Comparison of ENCODE assay signal across 13 cellular contexts in the genomic region with DNA sequence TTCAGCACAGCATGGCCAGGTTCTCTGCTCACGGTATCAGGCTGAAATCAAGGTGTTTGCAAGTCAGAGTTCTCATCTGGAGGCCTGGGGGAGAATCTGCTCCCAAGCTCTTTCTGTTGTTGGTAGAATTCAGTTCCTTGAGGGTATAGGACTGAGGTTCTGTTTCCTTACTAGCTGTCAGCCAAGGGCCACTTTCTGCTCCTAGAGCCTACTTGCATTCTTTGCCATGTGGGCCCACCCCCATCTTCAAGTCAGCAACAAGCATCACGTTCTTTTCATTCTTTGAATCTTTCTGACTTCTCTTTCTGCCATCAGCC. TPM values are rescaled to one million over a fixed set of nuclear protein-coding genes. Genes with fewer than 3 reads are reported as not detected.
DNase-seq lines count a peak whose midpoint lies in the region; ATAC-seq and TF ChIP-seq lines count a peak whose summit lies in the region.
"Had no signal": no experiment of that assay in that cellular context is flagged by ENCODE, and none has a peak within 500 bp of the region (broad histone marks: within the 10 kb centered on the region; RNA-seq: fewer than 3 reads in every experiment).

No MANE protein-coding gene starts in this region.

- no peak for TF ChIP-seq POLR2A in IMR-90 (IDR thresholded peaks at IDR 0.05; ENCODE audit: low read depth, low read length)

- H2BK5ac ChIP-seq in IMR-90 (ENCODE audit: low read depth, low read length, poor library complexity, severe bottlenecking) = peak overlapping the region; percentile 59

- H3K9ac ChIP-seq in IMR-90 (ENCODE audit: low read depth, low read length) = no peak overlapping the region

- 50% methylated on average over 1 of the region's 2 CpGs; no CpG with 5 or more reads in 1 of the 2 experiments for WGBS in IMR-90 (ENCODE audit: extremely low coverage in 2 of 2, insufficient read length in 1 of 2), 2 experiments

- H4K5ac ChIP-seq in IMR-90 (ENCODE audit: low read depth, low read length) = peak overlapping the region; percentile 47; the same call in 1 of the 2 replicates

- H3K4me3 ChIP-seq in CD4-positive, alpha-beta memory T cell (ENCODE audit: low read length in 2 of 2) = peak overlapping the region; percentile 1 to 46
- no peak overlapping the region for H3K4me3 ChIP-seq in IMR-90 (ENCODE audit: insufficient read depth, low read depth, low read length)
- H3K4me3 ChIP-seq: prostate gland had no signal

- ATAC-seq in IMR-90 (ENCODE audit: low read depth) = no peak
- ATAC-seq in natural killer cell treated with Interleukin-12 subunit alpha and Interleukin-12 subunit beta and Interleukin-15 and Interleukin-18, amount 100 ng/mL, for 72 hours = no peak
- ATAC-seq in GM21381 (IDR thresholded peaks at IDR 0.05; ENCODE audit: unreplicated experiment) = no peak

- peak overlapping the region; percentile 17; the same call in 1 of the 2 replicates for H2BK120ac ChIP-seq in IMR-90 (ENCODE audit: low read depth, low read length)

- intact Hi-C loops in CD4-positive, alpha-beta memory T cell (cut with micrococcal nuclease) = loop anchor here (2.0 kb wide), 1 partner anchor 378 kb away; the partner anchor contains the start of gene RAPGEF6
- intact Hi-C loops in IMR-90 (cut with micrococcal nuclease) = no loop called here

- peak overlapping the region; percentile 64 for H3K27ac ChIP-seq in CD4-positive, alpha-beta memory T cell (ENCODE audit: low read depth, low read length)
- H3K27ac ChIP-seq in IMR-90 (ENCODE audit: insufficient read depth, low read length) = peak overlapping the region; percentile 52; the same call in 1 of the 2 replicates
- H3K27ac ChIP-seq: prostate gland had no signal

- 0 out of 2 replicates have a peak overlapping the region, but pooled peaks have one; percentile 31 for H4K91ac ChIP-seq in IMR-90 (ENCODE audit: insufficient read depth, low read depth, low read length)

- peak overlapping the region; percentile 23 to 26; a peak in 3 of 4 replicates for H4K8ac ChIP-seq in IMR-90 (ENCODE audit: low read depth in 2 of 2, low read length in 2 of 2)

- H2BK20ac ChIP-seq in IMR-90 (ENCODE audit: low read depth, low read length) = 0 out of 2 replicates have a peak overlapping the region, but pooled peaks have one; percentile 33

- H2BK15ac ChIP-seq in IMR-90 (ENCODE audit: low read depth, low read length) = no peak overlapping the region

- H2AFZ ChIP-seq in IMR-90 (replicated peaks; ENCODE audit: low read length, poor library complexity) = no peak overlapping the region

- H3K18ac ChIP-seq in IMR-90 (ENCODE audit: low read depth, low read length) = peak overlapping the region; percentile 70

- peaks cover 46 to 82% (median 63%) of the 10 kb centered on the region in 4 donors for H3K4me1 Mint-ChIP-seq in CD4-positive, alpha-beta memory T cell
- H3K4me1 Mint-ChIP-seq in activated naive CD8-positive, alpha-beta T cell treated with anti-CD3 and anti-CD28 coated beads for 36 hours = peaks cover 67% of the 10 kb centered on the region
- peaks cover 51 to 61% of the 10 kb centered on the region in 2 donors for H3K4me1 Mint-ChIP-seq in natural killer cell treated with Interleukin-12 subunit alpha and Interleukin-12 subunit beta and Interleukin-15 and Interleukin-18, amount 100 ng/mL, for 72 hours (ENCODE audit: low read depth in 2 of 2)
- H3K4me1 Mint-ChIP-seq: endodermal cell had no signal

- H3K36me3 Mint-ChIP-seq in CD4-positive, alpha-beta memory T cell = peaks cover 25 to 35% of the 10 kb centered on the region in 2 donors
- peaks cover 34% of the 10 kb centered on the region for H3K36me3 Mint-ChIP-seq in activated naive CD8-positive, alpha-beta T cell treated with anti-CD3 and anti-CD28 coated beads for 36 hours
- no peaks in the 10 kb centered on the region for H3K36me3 Mint-ChIP-seq in natural killer cell treated with Interleukin-12 subunit alpha and Interleukin-12 subunit beta and Interleukin-15 and Interleukin-18, amount 100 ng/mL, for 72 hours

- 0 out of 4 replicates have a peak, but pooled peaks cover 0 to 3% of the 10 kb centered on the region in 2 experiments for H3K79me1 ChIP-seq in IMR-90 (ENCODE audit: low read depth in 1 of 2, low read length in 2 of 2)

- TF ChIP-seq CTCF in IMR-90 (conservative IDR thresholded peaks at IDR 0.05; ENCODE audit: low read depth, low read length) = no peak

- H3K23ac ChIP-seq in IMR-90 (ENCODE audit: low read depth, low read length) = no peak overlapping the region

- H3K4me2 ChIP-seq in IMR-90 (ENCODE audit: low read depth, low read length) = no peak overlapping the region

- H3K27me3 ChIP-seq in CD4-positive, alpha-beta memory T cell (ENCODE audit: insufficient read depth, low read length) = no peaks in the 10 kb centered on the region
- no peaks in the 10 kb centered on the region for H3K27me3 ChIP-seq in IMR-90 (ENCODE audit: control insufficient read depth, insufficient read depth, low read length)

- dilution Hi-C loops in IMR-90 (cut with HindIII; ENCODE audit: low sequenced_read_pairs, unreplicated experiment) = no loop called here

- peaks cover 3% of the 10 kb centered on the region for H3K36me3 ChIP-seq in CD4-positive, alpha-beta memory T cell (ENCODE audit: insufficient read depth, low read length)
- H3K36me3 ChIP-seq in IMR-90 (ENCODE audit: control insufficient read depth, insufficient read depth, low read length) = no peaks in the 10 kb centered on the region
- H3K36me3 ChIP-seq: prostate gland had no signal

- peaks cover 6% of the 10 kb centered on the region; the same call in 1 of the 2 replicates for H3K9me1 ChIP-seq in IMR-90 (ENCODE audit: insufficient read depth, low read length)

- no peak for TF ChIP-seq RAD21 in IMR-90 (IDR thresholded peaks at IDR 0.05; ENCODE audit: low read length)

- no TSS peak for BruUV-seq in IMR-90 (replicated peaks; lab: Mats Ljungman, UMichigan)

- POLR2A ChIA-PET in CD4-positive, alpha-beta memory T cell (lab: Charles Lee; ENCODE audit: partially characterized antibody) = interaction anchor here (0.9 to 20.3 kb wide), 5 partner anchors 19 to 124 kb away, joined by 3 to 1078 read pairs (median 10); partner anchors contain the start of gene CDC42SE2
- POLR2A ChIA-PET in IMR-90 (lab: Charles Lee; ENCODE audit: unreplicated experiment) = no interaction called here

- H3K9me3 Mint-ChIP-seq in CD4-positive, alpha-beta memory T cell = no peaks in the 10 kb centered on the region
- H3K9me3 Mint-ChIP-seq in activated naive CD8-positive, alpha-beta T cell treated with anti-CD3 and anti-CD28 coated beads for 36 hours = no peaks in the 10 kb centered on the region
- no peaks in the 10 kb centered on the region for H3K9me3 Mint-ChIP-seq in natural killer cell treated with Interleukin-12 subunit alpha and Interleukin-12 subunit beta and Interleukin-15 and Interleukin-18, amount 100 ng/mL, for 72 hours
- H3K9me3 Mint-ChIP-seq: endodermal cell had no signal

- CTCF ChIA-PET in CD4-positive, alpha-beta memory T cell (lab: Charles Lee; ENCODE audit: partially characterized antibody) = interaction anchor here (1.1 to 4.9 kb wide), 4 partner anchors 9 to 126 kb away, joined by 3 to 39 read pairs (median 15); partner anchors contain the start of genes CDC42SE2 and HINT1
- CTCF ChIA-PET in IMR-90 (lab: Yijun Ruan, JAX) = no interaction called here

- no peak overlapping the region for H3K14ac ChIP-seq in IMR-90 (replicated peaks; ENCODE audit: low read depth, low read length)

- H3K9me3 ChIP-seq in CD4-positive, alpha-beta memory T cell (ENCODE audit: control insufficient read depth in 1 of 2, low read length in 2 of 2) = no peaks in the 10 kb centered on the region
- no peaks in the 10 kb centered on the region for H3K9me3 ChIP-seq in IMR-90 (ENCODE audit: control insufficient read depth, insufficient read depth, low read length)
- H3K9me3 ChIP-seq: prostate gland had no signal

- no peak overlapping the region for H3K56ac ChIP-seq in IMR-90 (ENCODE audit: extremely low read depth, insufficient read depth, low read length)

- peak overlapping the region; percentile 92 to 97 (median 94) for H3K27ac Mint-ChIP-seq in CD4-positive, alpha-beta memory T cell
- H3K27ac Mint-ChIP-seq in activated naive CD8-positive, alpha-beta T cell treated with anti-CD3 and anti-CD28 coated beads for 36 hours = peak overlapping the region; percentile 87
- H3K27ac Mint-ChIP-seq in natural killer cell treated with Interleukin-12 subunit alpha and Interleukin-12 subunit beta and Interleukin-15 and Interleukin-18, amount 100 ng/mL, for 72 hours = peak overlapping the region; percentile 88 to 96
- H3K27ac Mint-ChIP-seq: endodermal cell had no signal

- H2AK5ac ChIP-seq in IMR-90 (ENCODE audit: low read depth, low read length) = no peak overlapping the region

- H3K4ac ChIP-seq in IMR-90 (ENCODE audit: low read depth, low read length) = no peak overlapping the region

- no peaks in the 10 kb centered on the region for H4K20me1 ChIP-seq in IMR-90 (ENCODE audit: insufficient read depth, low read length)

- DNase-seq in CD4-positive, alpha-beta memory T cell = no peak
- no peak for DNase-seq in IMR-90
- no peak for DNase-seq in activated naive CD8-positive, alpha-beta T cell treated with anti-CD3 and anti-CD28 coated beads for 36 hours
- DNase-seq in natural killer cell treated with Interleukin-12 subunit alpha and Interleukin-12 subunit beta and Interleukin-15 and Interleukin-18, amount 100 ng/mL, for 72 hours (ENCODE audit: low spot score) = no peak
- DNase-seq in NCI-H2081 (lab: John Stamatoyannopoulos, UW) = no peak
- DNase-seq in central memory CD4-positive, alpha-beta T cell = no peak
- DNase-seq: endodermal cell, foreskin melanocyte, GOT3, NCI-H2107, SHP77 treated with DMSO at 0.1 percent for 48 hours had no signal

- in situ Hi-C loops in IMR-90 (cut with MboI; ENCODE audit: low sequenced_read_pairs) = no loop called here

- no peaks in the 10 kb centered on the region for H3K27me3 Mint-ChIP-seq in CD4-positive, alpha-beta memory T cell
- no peaks in the 10 kb centered on the region for H3K27me3 Mint-ChIP-seq in activated naive CD8-positive, alpha-beta T cell treated with anti-CD3 and anti-CD28 coated beads for 36 hours
- H3K27me3 Mint-ChIP-seq in natural killer cell treated with Interleukin-12 subunit alpha and Interleukin-12 subunit beta and Interleukin-15 and Interleukin-18, amount 100 ng/mL, for 72 hours = no peaks in the 10 kb centered on the region

- H3K4me1 ChIP-seq in CD4-positive, alpha-beta memory T cell (ENCODE audit: insufficient read depth, low read length) = peaks cover 74% of the 10 kb centered on the region
- H3K4me1 ChIP-seq in IMR-90 (ENCODE audit: control insufficient read depth, insufficient read depth, low read length) = peaks cover 13% of the 10 kb centered on the region

- peak overlapping the region; percentile 67 to 91 (median 82) for H3K4me3 Mint-ChIP-seq in CD4-positive, alpha-beta memory T cell
- H3K4me3 Mint-ChIP-seq in activated naive CD8-positive, alpha-beta T cell treated with anti-CD3 and anti-CD28 coated beads for 36 hours = peak overlapping the region; percentile 56
- peak overlapping the region; percentile 84 for H3K4me3 Mint-ChIP-seq in natural killer cell treated with Interleukin-12 subunit alpha and Interleukin-12 subunit beta and Interleukin-15 and Interleukin-18, amount 100 ng/mL, for 72 hours
- H3K4me3 Mint-ChIP-seq: endodermal cell had no signal

- H2AK9ac ChIP-seq in IMR-90 (replicated peaks; ENCODE audit: low read depth, low read length, poor library complexity) = no peak overlapping the region

RNA-seq across cellular contexts. Expression of gene CDC42SE2, which starts 7.4 kb away (rescaled TPM):
- 100 to 1,000 TPM; 298 to 316 TPM for total RNA-seq in CD4-positive, alpha-beta memory T cell
- polyA plus RNA-seq in CD4-positive, alpha-beta memory T cell = 100 to 1,000 TPM; 414 to 773 TPM
- total RNA-seq in IMR-90 (2012; rRNA removed) = 19.4 and 44.2 TPM in 2 replicates
- polyA plus RNA-seq in IMR-90 (2012; rRNA removed) = 8.8 and 12.5 TPM in 2 replicates
- 2.0 and 2.8 TPM in 2 replicates for polyA plus RNA-seq in IMR-90 (2012; cell fraction: cytosol; rRNA removed)
- polyA plus RNA-seq in IMR-90 (2012; cell fraction: nucleus; rRNA removed; ENCODE audit: low replicate concordance) = 1.1 and 22.9 TPM in 2 replicates
- total RNA-seq in activated naive CD8-positive, alpha-beta T cell treated with anti-CD3 and anti-CD28 coated beads for 36 hours = 100 to 1,000 TPM; 112 to 116 TPM
- 100 to 1,000 TPM in 1 of 2 donors, 10 to 100 TPM in 1; 78.2 to 120 TPM for total RNA-seq in natural killer cell treated with Interleukin-12 subunit alpha and Interleukin-12 subunit beta and Interleukin-15 and Interleukin-18, amount 100 ng/mL, for 72 hours
